28 cellular contexts compared by ENCODE assay signal in genomic region chr10:48776528-48776927, GRCh38.
"Had no signal": no experiment of that assay in that cellular context is flagged by ENCODE, and none has a peak within 500 bp of the region (broad histone marks: within the 10 kb centered on the region; RNA-seq: fewer than 3 reads in every experiment).

No MANE protein-coding gene starts in this region.

- H3K4me1 Mint-ChIP-seq: naive thymus-derived CD8-positive, alpha-beta T cell; neural crest cell had no signal

- H3K27me3 ChIP-seq: hepatocyte, left lung, neutrophil, ovary, right atrium auricular region, right lobe of liver, suprapubic skin, tibial artery, uterus had no signal

- H3K27me3 Mint-ChIP-seq: naive thymus-derived CD8-positive, alpha-beta T cell; stimulated activated naive CD8-positive, alpha-beta T cell treated with anti-CD3 and anti-CD28 coated beads, Interleukin-15, Interleukin-2, amounts not matched to agents 100 ng/mL and 50 ng/mL, for 24 hours had no signal

- H3K36me3 ChIP-seq: lower lobe of right lung, ovary, right atrium auricular region, right lobe of liver, suprapubic skin, thoracic aorta, tibial artery, uterus had no signal

- H3K9me3 ChIP-seq: left lung, lower lobe of right lung, neutrophil, ovary, right atrium auricular region, right lobe of liver, suprapubic skin, thoracic aorta, tibial artery, uterus had no signal

- H3K27ac ChIP-seq: hepatocyte, left lung, lower lobe of right lung, neutrophil, ovary, right atrium auricular region, right lobe of liver, suprapubic skin, thoracic aorta, tibial artery, uterus had no signal

- H3K4me3 Mint-ChIP-seq: naive thymus-derived CD8-positive, alpha-beta T cell; nephron; neural crest cell; stimulated activated naive CD8-positive, alpha-beta T cell treated with anti-CD3 and anti-CD28 coated beads, Interleukin-15, Interleukin-2, amounts not matched to agents 100 ng/mL and 50 ng/mL, for 24 hours had no signal

- H3K9me3 Mint-ChIP-seq: nephron; neural crest cell; stimulated activated naive CD8-positive, alpha-beta T cell treated with anti-CD3 and anti-CD28 coated beads, Interleukin-15, Interleukin-2, amounts not matched to agents 100 ng/mL and 50 ng/mL, for 24 hours had no signal

- H3K4me3 ChIP-seq: hepatocyte, left lung, lower lobe of right lung, ovary, right atrium auricular region, right lobe of liver, smooth muscle cell, suprapubic skin, thoracic aorta, tibial artery, uterus had no signal

- ATAC-seq: left cardiac atrium; left lung; naive thymus-derived CD8-positive, alpha-beta T cell had no signal

- H3K4me1 ChIP-seq: left lung, lower lobe of right lung, right atrium auricular region, right lobe of liver, suprapubic skin, tibial artery, uterus had no signal

- DNase-seq: islet precursor cell; left cardiac atrium; left lung; lower lobe of right lung; mammary epithelial cell; mesenchymal stem cell; naive thymus-derived CD8-positive, alpha-beta T cell; occipital lobe; ovary; stimulated activated CD4-positive, alpha-beta T cell treated with anti-CD3 and anti-CD28 coated beads, Interleukin-1b, Interleukin-23, amount 100 ng/mL, for 48 hours; stimulated activated CD4-positive, alpha-beta T cell treated with anti-CD3 and anti-CD28 coated beads, Interleukin-2, amount 100 ng/mL, for 48 hours; stimulated activated CD4-positive, alpha-beta T cell treated with anti-CD3 and anti-CD28 coated beads, Interleukin-4, amount 100 ng/mL, for 4 hours; stimulated activated CD8-positive, alpha-beta memory T cell treated with anti-CD3 and anti-CD28 coated beads, Interleukin-4, amount 100 ng/mL, for 48 hours; stimulated activated naive CD4-positive, alpha-beta T cell; tibial artery; trophoblast cell; uterus had no signal

- H3K36me3 Mint-ChIP-seq: naive thymus-derived CD8-positive, alpha-beta T cell had no signal

- H3K27ac Mint-ChIP-seq: naive thymus-derived CD8-positive, alpha-beta T cell; nephron; progenitor cell of endocrine pancreas; stimulated activated naive CD8-positive, alpha-beta T cell treated with anti-CD3 and anti-CD28 coated beads, Interleukin-15, Interleukin-2, amounts not matched to agents 100 ng/mL and 50 ng/mL, for 24 hours had no signal
